Comparison of ENCODE assay signal across 1 cellular context in genomic region chr17:4420692-4421131, GRCh38.
A peak's percentile ranks its signal among the peaks of the same experiment; 100 is the strongest.
TF ChIP-seq lines count a peak whose summit lies in the region.

No MANE protein-coding gene starts in this region.

TF ChIP-seq in GM12878, 131 proteins besides CTCF, POLR2A, EP300 and RAD21 (continued from another document):
- peak; percentile 70 for TF ChIP-seq RUNX3 (IDR thresholded peaks at IDR 0.05; ENCODE audit: low read length)
- TF ChIP-seq YBX1 (IDR thresholded peaks at IDR 0.05), result no peak
- 0 out of 2 replicates have a peak, but pooled peaks have one; percentile 18 for TF ChIP-seq PKNOX1 (IDR thresholded peaks at IDR 0.05)
- TF ChIP-seq BHLHE40 (IDR thresholded peaks at IDR 0.05; ENCODE audit: borderline replicate concordance in 1 of 2, low read depth in 2 of 2, low read length in 1 of 2), result peak in 1 of 2 experiments; percentile 34; a peak in 1 of 4 replicates
- TF ChIP-seq NR2C1 (IDR thresholded peaks at IDR 0.05), result peak; percentile 79
- peak; percentile 82 for TF ChIP-seq SMC3 (IDR thresholded peaks at IDR 0.05; ENCODE audit: borderline replicate concordance, low read length)
- TF ChIP-seq ZBTB40 (IDR thresholded peaks at IDR 0.05; ENCODE audit: borderline replicate concordance), result no peak
- TF ChIP-seq NR2C2 (IDR thresholded peaks at IDR 0.05; ENCODE audit: borderline replicate concordance, control insufficient read depth, insufficient read length, low read depth), result peak; percentile 62
- TF ChIP-seq SMAD1 (IDR thresholded peaks at IDR 0.05; ENCODE audit: low read depth, partially characterized antibody), result no peak
- peak; percentile 91 for TF ChIP-seq NR2F1 (conservative IDR thresholded peaks at IDR 0.05)
- peak; percentile 38; the same call in 1 of the 2 replicates for TF ChIP-seq YY1 (IDR thresholded peaks at IDR 0.05; ENCODE audit: low read depth, low read length)
